In genomic region chr3:197750863-197751737, GRCh38 we compare ENCODE assay signal across 8 cellular contexts. TPM values are rescaled to one million over a fixed set of nuclear protein-coding genes. Genes with fewer than 3 reads are reported as not detected.
DNase-seq lines count a peak whose midpoint lies in the region; ATAC-seq and TF ChIP-seq lines count a peak whose summit lies in the region.

No MANE protein-coding gene starts in this region.

- peaks cover 15% of the 10 kb centered on the region for H3K27me3 Mint-ChIP-seq in brain

- POLR2A ChIA-PET in AG04450 (lab: Yijun Ruan, JAX), result no interaction called here

- no peak for TF ChIP-seq CTCF in AG04450 (IDR thresholded peaks at IDR 0.05; ENCODE audit: low read depth, low read length)
- TF ChIP-seq CTCF in brain (conservative IDR thresholded peaks at IDR 0.05), result no peak

- H3K27ac ChIP-seq in AG04450 (ENCODE audit: low read depth, low read length) (peak overlapping the region; percentile 72), SK-N-MC (no peak overlapping the region), iPS-20b (ENCODE audit: low read length) (no peak overlapping the region), skeletal muscle tissue (ENCODE audit: low read depth, low read length) (peak overlapping the region; percentile 99)

- H3K36me3 Mint-ChIP-seq in brain, result peaks cover 2% of the 10 kb centered on the region

- H3K36me3 ChIP-seq in SK-N-MC (ENCODE audit: insufficient read depth, low read length) (peaks cover 1% of the 10 kb centered on the region), iPS-20b (ENCODE audit: insufficient read depth, low read depth, low read length) (no peaks in the 10 kb centered on the region), skeletal muscle tissue (ENCODE audit: control insufficient read depth in 3 of 3, insufficient read depth in 3 of 3, low read length in 3 of 3) (no peaks in the 10 kb centered on the region)

- H3K27me3 ChIP-seq in AG04450 (ENCODE audit: control insufficient read depth, insufficient read depth, low read length) (no peaks in the 10 kb centered on the region), iPS-20b (ENCODE audit: insufficient read depth, low read length) (peaks cover 49% of the 10 kb centered on the region), skeletal muscle tissue (ENCODE audit: control insufficient read depth in 3 of 3, insufficient read depth in 3 of 3, low read length in 3 of 3) (no peaks in the 10 kb centered on the region)

- no peak for ATAC-seq in GM21825 (IDR thresholded peaks at IDR 0.05; ENCODE audit: unreplicated experiment)

- H3K9ac ChIP-seq in SK-N-MC (ENCODE audit: insufficient read length) (peak overlapping the region; percentile 86), iPS-20b (ENCODE audit: low read depth, low read length) (peak overlapping the region; percentile 52; the same call in 1 of the 2 replicates), skeletal muscle tissue (ENCODE audit: low read depth in 1 of 3, low read length in 3 of 3) (peak overlapping the region; percentile 90 to 98 (median 91))

- CTCF ChIA-PET in AG04450 (lab: Charles Lee), result interaction anchor here (1.3 kb wide), 1 partner anchor 152 kb away, joined by 4 read pairs; no protein-coding TSS in a partner anchor

- H3K4me3 Mint-ChIP-seq in brain, result peak overlapping the region; percentile 93 to 100 (median 98)

- H3K4me3 ChIP-seq in AG04450 (ENCODE audit: low read depth, low read length) (peak overlapping the region; percentile 82), SK-N-MC (peak overlapping the region; percentile 90), iPS-20b (ENCODE audit: low read length) (peak overlapping the region; percentile 71), skeletal muscle tissue (ENCODE audit: low read length in 3 of 3) (peak overlapping the region; percentile 84 to 93 (median 92))

- no peak for DNase-seq in AG04450 (ENCODE audit: low read depth, low spot score)
- peak; percentile 31 for DNase-seq in H4 (ENCODE audit: low spot score)
- DNase-seq in SK-N-MC (ENCODE audit: low read depth, low spot score), result no peak
- no peak for DNase-seq in GM19240 (ENCODE audit: insufficient read length, low spot score)

- peak overlapping the region; percentile 95 to 98 (median 97) for H3K27ac Mint-ChIP-seq in brain

- H3K9me3 ChIP-seq in AG04450 (ENCODE audit: control insufficient read depth, insufficient read depth, low read length) (no peaks in the 10 kb centered on the region), SK-N-MC (ENCODE audit: low read depth, low read length) (0 out of 2 replicates have a peak, but pooled peaks cover 4% of the 10 kb centered on the region), iPS-20b (ENCODE audit: insufficient read depth, low read depth, low read length) (no peaks in the 10 kb centered on the region), skeletal muscle tissue (ENCODE audit: control insufficient read depth in 3 of 3, low read length in 3 of 3) (no peaks in the 10 kb centered on the region)

- H3K9me3 Mint-ChIP-seq in brain, result peaks cover 0 to 5% (median 0%) of the 10 kb centered on the region in 5 experiments

- peaks cover 6% of the 10 kb centered on the region for H3K4me1 ChIP-seq in iPS-20b (ENCODE audit: insufficient read depth, low read length)
- peaks cover 18 to 42% (median 36%) of the 10 kb centered on the region in 3 donors for H3K4me1 ChIP-seq in skeletal muscle tissue (ENCODE audit: control insufficient read depth in 3 of 3, insufficient read depth in 3 of 3, low read length in 3 of 3)

- peaks cover 68% of the 10 kb centered on the region for H3K4me1 Mint-ChIP-seq in brain

RNA-seq across cellular contexts. Expression of gene FYTTD1, which starts 1.4 kb away (rescaled TPM):
- polyA plus RNA-seq in AG04450 (2011; rRNA removed) (55.8 and 65.5 TPM in 2 replicates), brain (ENCODE audit: insufficient read depth, low read depth, low replicate concordance) (47.1 TPM)
- 28.6 and 44.8 TPM in 2 replicates for polyA minus RNA-seq in AG04450 (2011; rRNA and poly(A)+ RNA removed)
- 35.9 and 53.1 TPM in 2 replicates for total RNA-seq in H4 (2014; rRNA removed; shearing (Covaris generic))
- total RNA-seq in skeletal muscle tissue, result 22.4 TPM

RNA-seq across cellular contexts. Expression of gene RUBCN, which starts 14.4 kb away (rescaled TPM):
- polyA plus RNA-seq in AG04450 (2011; rRNA removed) (8.8 and 9.4 TPM in 2 replicates), brain (ENCODE audit: insufficient read depth, low read depth, low replicate concordance) (20.8 TPM)
- polyA minus RNA-seq in AG04450 (2011; rRNA and poly(A)+ RNA removed), result 19.7 and 20.0 TPM in 2 replicates
- 6.3 and 7.5 TPM in 2 replicates for total RNA-seq in H4 (2014; rRNA removed; shearing (Covaris generic))
- total RNA-seq in skeletal muscle tissue, result 3.7 TPM

RNA-seq across cellular contexts. Expression of gene LRCH3, which starts 40.0 kb away (rescaled TPM):
- polyA plus RNA-seq in AG04450 (2011; rRNA removed), result 113 and 127 TPM in 2 replicates
- 146 and 156 TPM in 2 replicates for polyA minus RNA-seq in AG04450 (2011; rRNA and poly(A)+ RNA removed)
- 15.9 and 21.9 TPM in 2 replicates for total RNA-seq in H4 (2014; rRNA removed; shearing (Covaris generic))
- 25.0 TPM for polyA plus RNA-seq in brain (ENCODE audit: insufficient read depth, low read depth, low replicate concordance)
- 48.0 TPM for total RNA-seq in skeletal muscle tissue

Comparison
In these comparisons a context has a peak if more than half of its experiments do, and no peak if none do; other contexts are left out.
1. H3K27ac ChIP-seq: peak in AG04450 (single experiment) and skeletal muscle tissue (single experiment); none in SK-N-MC (single experiment) and iPS-20b (single experiment).
2. Peak in every context shown above with its lines, with median percentiles within 50 percentile points of each other: H3K4me3 ChIP-seq and H3K9ac ChIP-seq.